In the genomic region with DNA sequence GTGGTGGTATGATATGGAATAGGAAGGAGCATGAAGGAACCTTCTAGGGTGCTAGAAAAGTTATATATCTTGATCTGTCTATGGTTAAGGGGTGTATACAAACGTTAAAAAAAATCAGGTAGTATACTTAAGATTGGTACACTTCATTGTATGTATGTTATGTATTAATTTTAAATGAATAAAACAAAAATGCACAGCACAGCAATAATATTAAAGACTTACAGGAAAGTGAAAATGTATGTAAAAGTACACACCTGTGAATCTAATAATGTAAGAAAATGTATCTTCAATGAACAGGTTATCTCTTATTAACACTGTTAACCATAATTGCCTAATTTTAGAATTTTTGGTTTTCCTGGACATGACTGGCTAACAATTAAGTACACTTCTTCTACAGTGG, we compare ENCODE assay signal across 31 cellular contexts.
"Had no signal": no experiment of that assay in that cellular context is flagged by ENCODE, and none has a peak within 500 bp of the region (broad histone marks: within the 10 kb centered on the region; RNA-seq: fewer than 3 reads in every experiment).

No MANE protein-coding gene starts in this region.

- H3K9me3 Mint-ChIP-seq: naive B cell; naive thymus-derived CD8-positive, alpha-beta T cell; natural killer cell treated with Interleukin-12 subunit alpha and Interleukin-12 subunit beta and Interleukin-15 and Interleukin-18, amount 100 ng/mL, for 72 hours; nephron progenitor cell; neural crest cell; stimulated activated memory B cell treated with anti-CD40 and anti-IgM and Interleukin-4, amounts not matched to agents 10 μg/mL and 1 μg/mL and 100 μg/mL, for 72 hours; stimulated activated naive CD8-positive, alpha-beta T cell treated with anti-CD3 and anti-CD28 coated beads, Interleukin-15, amount 100 ng/mL, for 72 hours; type B pancreatic cell had no signal

- H3K4me1 ChIP-seq: pancreas, psoas muscle, suprapubic skin, testis, tibial artery, upper lobe of right lung, uterus had no signal

- H3K27me3 Mint-ChIP-seq: naive B cell; naive thymus-derived CD8-positive, alpha-beta T cell; natural killer cell treated with Interleukin-12 subunit alpha and Interleukin-12 subunit beta and Interleukin-15 and Interleukin-18, amount 100 ng/mL, for 72 hours; stimulated activated memory B cell treated with anti-CD40 and anti-IgM and Interleukin-4, amounts not matched to agents 10 μg/mL and 1 μg/mL and 100 μg/mL, for 72 hours; stimulated activated naive CD8-positive, alpha-beta T cell treated with anti-CD3 and anti-CD28 coated beads, Interleukin-15, amount 100 ng/mL, for 72 hours; type B pancreatic cell had no signal

- H3K27ac ChIP-seq: neutrophil, pancreas, psoas muscle, skin epidermis, spleen, suprapubic skin, testis, tibial artery, transverse colon, upper lobe of right lung, uterus had no signal

- H3K4me1 Mint-ChIP-seq: nephron progenitor cell; neural crest cell; stimulated activated memory B cell treated with anti-CD40 and anti-IgM and Interleukin-4, amounts not matched to agents 10 μg/mL and 1 μg/mL and 100 μg/mL, for 72 hours; stimulated activated naive CD8-positive, alpha-beta T cell treated with anti-CD3 and anti-CD28 coated beads, Interleukin-15, amount 100 ng/mL, for 72 hours had no signal

- H3K4me3 Mint-ChIP-seq: naive B cell; naive thymus-derived CD8-positive, alpha-beta T cell; natural killer cell treated with Interleukin-12 subunit alpha and Interleukin-12 subunit beta and Interleukin-15 and Interleukin-18, amount 100 ng/mL, for 72 hours; nephron progenitor cell; neural crest cell; stimulated activated memory B cell treated with anti-CD40 and anti-IgM and Interleukin-4, amounts not matched to agents 10 μg/mL and 1 μg/mL and 100 μg/mL, for 72 hours; stimulated activated naive CD8-positive, alpha-beta T cell treated with anti-CD3 and anti-CD28 coated beads, Interleukin-15, amount 100 ng/mL, for 72 hours; type B pancreatic cell had no signal

- ATAC-seq: naive thymus-derived CD8-positive, alpha-beta T cell; natural killer cell treated with Interleukin-12 subunit alpha and Interleukin-12 subunit beta and Interleukin-15 and Interleukin-18, amount 100 ng/mL, for 72 hours; pancreas; psoas muscle; right cardiac atrium; sciatic nerve; stimulated activated memory B cell treated with anti-CD40 and anti-IgM and Interleukin-4, amounts not matched to agents 10 μg/mL and 1 μg/mL and 100 μg/mL, for 72 hours; stimulated activated naive CD8-positive, alpha-beta T cell treated with anti-CD3 and anti-CD28 coated beads, Interleukin-15, amount 100 ng/mL, for 72 hours; stimulated activated naive CD8-positive, alpha-beta T cell treated with anti-CD3 and anti-CD28 coated beads, Interleukin-15, Interleukin-2, amounts not matched to agents 100 U/mL and 50 U/mL, for 24 hours; upper lobe of right lung had no signal

- H3K9me3 ChIP-seq: neutrophil, pancreas, psoas muscle, spleen, suprapubic skin, testis, tibial artery, transverse colon, upper lobe of right lung, uterus had no signal

- H3K4me3 ChIP-seq: pancreas, psoas muscle, skin epidermis, smooth muscle cell, spleen, suprapubic skin, testis, tibial artery, transverse colon, upper lobe of right lung, uterus had no signal

- H3K4me2 ChIP-seq: smooth muscle cell had no signal

- H3K36me3 ChIP-seq: uterus had no signal

- H3K27ac Mint-ChIP-seq: naive B cell; natural killer cell treated with Interleukin-12 subunit alpha and Interleukin-12 subunit beta and Interleukin-15 and Interleukin-18, amount 100 ng/mL, for 72 hours; nephron progenitor cell; stimulated activated memory B cell treated with anti-CD40 and anti-IgM and Interleukin-4, amounts not matched to agents 10 μg/mL and 1 μg/mL and 100 μg/mL, for 72 hours; type B pancreatic cell had no signal

- H3K27me3 ChIP-seq: neutrophil, pancreas, spleen, suprapubic skin, testis, tibial artery, transverse colon, upper lobe of right lung, uterus had no signal

- DNase-seq: naive B cell; naive thymus-derived CD8-positive, alpha-beta T cell; nephron progenitor cell; nucleus accumbens; pancreas; psoas muscle; right cardiac atrium; spleen; stimulated activated CD4-positive, alpha-beta T cell treated with anti-CD3 and anti-CD28 coated beads, Interleukin-12 subunit alpha, Interleukin-12 subunit beta, amount 100 ng/mL, for 4 hours; stimulated activated CD4-positive, alpha-beta T cell treated with anti-CD3 and anti-CD28 coated beads, Interleukin-2, amount 100 ng/mL, for 24 hours; stimulated activated CD4-positive, alpha-beta T cell treated with anti-CD3 and anti-CD28 coated beads, Interleukin-4, amount 100 ng/mL, for 1 hour; stimulated activated CD4-positive, alpha-beta T cell treated with anti-CD3 and anti-CD28 coated beads, Interleukin-4, amount 100 ng/mL, for 4 hours; stimulated activated CD8-positive, alpha-beta memory T cell treated with anti-CD3 and anti-CD28 coated beads, Interleukin-4, amount 100 ng/mL, for 48 hours; stimulated activated naive CD4-positive, alpha-beta T cell; stimulated activated naive CD8-positive, alpha-beta T cell treated with anti-CD3 and anti-CD28 coated beads, Interleukin-15, amount 100 ng/mL, for 72 hours; stimulated activated naive CD8-positive, alpha-beta T cell treated with anti-CD3 and anti-CD28 coated beads, Interleukin-15, Interleukin-2, amounts not matched to agents 100 U/mL and 50 U/mL, for 24 hours; substantia nigra; testis; tibial artery; transverse colon; upper lobe of right lung; uterus had no signal
